ENCODE assay signal across 1 cellular context in genomic region chr1:196438324-196438723, GRCh38.
TF ChIP-seq lines count a peak whose summit lies in the region.

No MANE protein-coding gene starts in this region.

TF ChIP-seq in HepG2, 621 proteins besides CTCF, POLR2A, EP300 and RAD21 (continued from another document and continues in another):
- TF ChIP-seq, protein P1, sequence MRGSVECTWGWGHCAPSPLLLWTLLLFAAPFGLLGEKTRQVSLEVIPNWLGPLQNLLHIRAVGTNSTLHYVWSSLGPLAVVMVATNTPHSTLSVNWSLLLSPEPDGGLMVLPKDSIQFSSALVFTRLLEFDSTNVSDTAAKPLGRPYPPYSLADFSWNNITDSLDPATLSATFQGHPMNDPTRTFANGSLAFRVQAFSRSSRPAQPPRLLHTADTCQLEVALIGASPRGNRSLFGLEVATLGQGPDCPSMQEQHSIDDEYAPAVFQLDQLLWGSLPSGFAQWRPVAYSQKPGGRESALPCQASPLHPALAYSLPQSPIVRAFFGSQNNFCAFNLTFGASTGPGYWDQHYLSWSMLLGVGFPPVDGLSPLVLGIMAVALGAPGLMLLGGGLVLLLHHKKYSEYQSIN (CRISPR knock-in tag; IDR thresholded peaks at IDR 0.05; ENCODE audit: borderline replicate concordance), result no peak
- TF ChIP-seq ZNF432 (CRISPR knock-in tag; IDR thresholded peaks at IDR 0.05; ENCODE audit: borderline replicate concordance) (no peak), NFRKB (IDR thresholded peaks at IDR 0.05) (no peak), ZNF816 (CRISPR knock-in tag; IDR thresholded peaks at IDR 0.05; ENCODE audit: borderline replicate concordance) (peak; percentile 49; the same call in 1 of the 2 replicates), ZNF282 (IDR thresholded peaks at IDR 0.05; ENCODE audit: partially characterized antibody) (no peak), E2F1 (CRISPR knock-in tag; IDR thresholded peaks at IDR 0.05) (no peak), ZNF563 (CRISPR knock-in tag; IDR thresholded peaks at IDR 0.05) (no peak), KAT7 (CRISPR knock-in tag; IDR thresholded peaks at IDR 0.05; ENCODE audit: borderline replicate concordance) (0 out of 2 replicates have a peak, but pooled peaks have one; percentile 67), MED8 (CRISPR knock-in tag; IDR thresholded peaks at IDR 0.05; ENCODE audit: insufficient replicate concordance) (no peak), ZNF792 (CRISPR knock-in tag; IDR thresholded peaks at IDR 0.05) (no peak), HNRNPK (IDR thresholded peaks at IDR 0.05; ENCODE audit: low read depth, low read length, poor library complexity, severe bottlenecking) (no peak), ZNF710 (CRISPR knock-in tag; IDR thresholded peaks at IDR 0.05; ENCODE audit: borderline replicate concordance) (no peak), ZC3H13 (CRISPR knock-in tag; IDR thresholded peaks at IDR 0.05) (no peak), ZNF609 (CRISPR knock-in tag; IDR thresholded peaks at IDR 0.05; ENCODE audit: borderline replicate concordance) (peak; percentile 91), ZBTB25 (CRISPR knock-in tag; IDR thresholded peaks at IDR 0.05) (peak; percentile 64; the same call in 1 of the 2 replicates), SNRNP70 (IDR thresholded peaks at IDR 0.05; ENCODE audit: low read depth, low read length) (no peak), ZNF264 (CRISPR knock-in tag; IDR thresholded peaks at IDR 0.05) (no peak), ZNF644 (CRISPR knock-in tag; IDR thresholded peaks at IDR 0.05; ENCODE audit: low read depth) (peak; percentile 95), ZNF296 (CRISPR knock-in tag; conservative IDR thresholded peaks at IDR 0.05) (no peak), SIN3A (IDR thresholded peaks at IDR 0.05; ENCODE audit: borderline replicate concordance, low read depth, low read length) (no peak), GATAD1 (CRISPR knock-in tag; IDR thresholded peaks at IDR 0.05) (no peak), PCBP1 (IDR thresholded peaks at IDR 0.05; ENCODE audit: borderline replicate concordance, low read depth, low read length) (no peak), HHEX (CRISPR knock-in tag; IDR thresholded peaks at IDR 0.05) (peak; percentile 77; the same call in 1 of the 2 replicates), KMT2A (CRISPR knock-in tag; IDR thresholded peaks at IDR 0.05) (no peak), ZNF660 (CRISPR knock-in tag; IDR thresholded peaks at IDR 0.05; ENCODE audit: borderline replicate concordance, low read depth) (no peak), ZNF24 (IDR thresholded peaks at IDR 0.05) (no peak), KMT2B (CRISPR knock-in tag; IDR thresholded peaks at IDR 0.05) (no peak), ZNF558 (CRISPR knock-in tag; IDR thresholded peaks at IDR 0.05; ENCODE audit: borderline replicate concordance) (no peak), JARID2 (CRISPR knock-in tag; IDR thresholded peaks at IDR 0.05; ENCODE audit: insufficient replicate concordance) (no peak), HNRNPUL1 (IDR thresholded peaks at IDR 0.05; ENCODE audit: low read depth, low read length) (peak; percentile 51; the same call in 1 of the 2 replicates), FOXA3 (CRISPR knock-in tag; IDR thresholded peaks at IDR 0.05) (peak; percentile 93), PHF8 (CRISPR knock-in tag; IDR thresholded peaks at IDR 0.05) (no peak), PHB2 (IDR thresholded peaks at IDR 0.05; ENCODE audit: partially characterized antibody) (no peak), KLF12 (CRISPR knock-in tag; IDR thresholded peaks at IDR 0.05; ENCODE audit: borderline replicate concordance) (no peak), RCOR2 (CRISPR knock-in tag; IDR thresholded peaks at IDR 0.05) (peak; percentile 57; the same call in 1 of the 2 replicates)
- TF ChIP-seq, protein P2, sequence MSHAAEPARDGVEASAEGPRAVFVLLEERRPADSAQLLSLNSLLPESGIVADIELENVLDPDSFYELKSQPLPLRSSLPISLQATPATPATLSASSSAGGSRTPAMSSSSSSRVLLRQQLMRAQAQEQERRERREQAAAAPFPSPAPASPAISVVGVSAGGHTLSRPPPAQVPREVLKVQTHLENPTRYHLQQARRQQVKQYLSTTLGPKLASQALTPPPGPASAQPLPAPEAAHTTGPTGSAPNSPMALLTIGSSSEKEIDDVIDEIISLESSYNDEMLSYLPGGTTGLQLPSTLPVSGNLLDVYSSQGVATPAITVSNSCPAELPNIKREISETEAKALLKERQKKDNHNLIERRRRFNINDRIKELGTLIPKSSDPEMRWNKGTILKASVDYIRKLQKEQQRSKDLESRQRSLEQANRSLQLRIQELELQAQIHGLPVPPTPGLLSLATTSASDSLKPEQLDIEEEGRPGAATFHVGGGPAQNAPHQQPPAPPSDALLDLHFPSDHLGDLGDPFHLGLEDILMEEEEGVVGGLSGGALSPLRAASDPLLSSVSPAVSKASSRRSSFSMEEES (CRISPR knock-in tag; IDR thresholded peaks at IDR 0.05), result peak; percentile 53; the same call in 1 of the 2 replicates
- TF ChIP-seq, protein P3, sequence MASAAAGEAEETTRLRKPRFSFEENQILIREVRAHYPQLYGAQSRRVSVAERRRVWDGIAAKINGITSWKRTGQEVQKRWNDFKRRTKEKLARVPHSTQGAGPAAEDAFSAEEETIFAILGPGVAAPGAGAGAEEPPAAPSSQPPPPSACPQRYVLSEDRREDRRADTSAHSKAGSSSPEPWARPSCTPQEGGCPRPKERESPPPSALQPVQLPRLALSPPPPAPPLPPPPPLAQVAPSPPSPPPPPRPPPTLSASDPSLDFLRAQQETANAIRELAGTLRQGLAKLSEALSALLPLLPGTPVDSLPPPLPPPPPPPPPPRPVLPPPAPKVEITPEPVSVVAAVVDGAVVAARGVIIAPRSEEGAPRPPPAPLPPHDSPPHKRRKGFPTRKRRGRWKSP (CRISPR knock-in tag; IDR thresholded peaks at IDR 0.05), result no peak; the same call in 1 of the 2 replicates
- TF ChIP-seq, protein P4, sequence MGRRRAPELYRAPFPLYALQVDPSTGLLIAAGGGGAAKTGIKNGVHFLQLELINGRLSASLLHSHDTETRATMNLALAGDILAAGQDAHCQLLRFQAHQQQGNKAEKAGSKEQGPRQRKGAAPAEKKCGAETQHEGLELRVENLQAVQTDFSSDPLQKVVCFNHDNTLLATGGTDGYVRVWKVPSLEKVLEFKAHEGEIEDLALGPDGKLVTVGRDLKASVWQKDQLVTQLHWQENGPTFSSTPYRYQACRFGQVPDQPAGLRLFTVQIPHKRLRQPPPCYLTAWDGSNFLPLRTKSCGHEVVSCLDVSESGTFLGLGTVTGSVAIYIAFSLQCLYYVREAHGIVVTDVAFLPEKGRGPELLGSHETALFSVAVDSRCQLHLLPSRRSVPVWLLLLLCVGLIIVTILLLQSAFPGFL (CRISPR knock-in tag; IDR thresholded peaks at IDR 0.05), result no peak
- TF ChIP-seq, protein P5, sequence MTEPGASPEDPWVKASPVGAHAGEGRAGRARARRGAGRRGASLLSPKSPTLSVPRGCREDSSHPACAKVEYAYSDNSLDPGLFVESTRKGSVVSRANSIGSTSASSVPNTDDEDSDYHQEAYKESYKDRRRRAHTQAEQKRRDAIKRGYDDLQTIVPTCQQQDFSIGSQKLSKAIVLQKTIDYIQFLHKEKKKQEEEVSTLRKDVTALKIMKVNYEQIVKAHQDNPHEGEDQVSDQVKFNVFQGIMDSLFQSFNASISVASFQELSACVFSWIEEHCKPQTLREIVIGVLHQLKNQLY (CRISPR knock-in tag; IDR thresholded peaks at IDR 0.05), result 0 out of 2 replicates have a peak, but pooled peaks have one; percentile 29
- TF ChIP-seq, protein P6, sequence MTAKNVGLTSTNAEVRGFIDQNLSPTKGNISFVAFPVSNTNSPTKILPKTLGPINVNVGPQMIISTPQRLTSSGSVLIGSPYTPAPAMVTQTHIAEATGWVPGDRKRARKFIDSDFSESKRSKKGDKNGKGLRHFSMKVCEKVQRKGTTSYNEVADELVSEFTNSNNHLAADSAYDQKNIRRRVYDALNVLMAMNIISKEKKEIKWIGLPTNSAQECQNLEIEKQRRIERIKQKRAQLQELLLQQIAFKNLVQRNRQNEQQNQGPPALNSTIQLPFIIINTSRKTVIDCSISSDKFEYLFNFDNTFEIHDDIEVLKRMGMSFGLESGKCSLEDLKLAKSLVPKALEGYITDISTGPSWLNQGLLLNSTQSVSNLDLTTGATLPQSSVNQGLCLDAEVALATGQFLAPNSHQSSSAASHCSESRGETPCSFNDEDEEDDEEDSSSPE (CRISPR knock-in tag; IDR thresholded peaks at IDR 0.05), result no peak
- TF ChIP-seq, protein P7, sequence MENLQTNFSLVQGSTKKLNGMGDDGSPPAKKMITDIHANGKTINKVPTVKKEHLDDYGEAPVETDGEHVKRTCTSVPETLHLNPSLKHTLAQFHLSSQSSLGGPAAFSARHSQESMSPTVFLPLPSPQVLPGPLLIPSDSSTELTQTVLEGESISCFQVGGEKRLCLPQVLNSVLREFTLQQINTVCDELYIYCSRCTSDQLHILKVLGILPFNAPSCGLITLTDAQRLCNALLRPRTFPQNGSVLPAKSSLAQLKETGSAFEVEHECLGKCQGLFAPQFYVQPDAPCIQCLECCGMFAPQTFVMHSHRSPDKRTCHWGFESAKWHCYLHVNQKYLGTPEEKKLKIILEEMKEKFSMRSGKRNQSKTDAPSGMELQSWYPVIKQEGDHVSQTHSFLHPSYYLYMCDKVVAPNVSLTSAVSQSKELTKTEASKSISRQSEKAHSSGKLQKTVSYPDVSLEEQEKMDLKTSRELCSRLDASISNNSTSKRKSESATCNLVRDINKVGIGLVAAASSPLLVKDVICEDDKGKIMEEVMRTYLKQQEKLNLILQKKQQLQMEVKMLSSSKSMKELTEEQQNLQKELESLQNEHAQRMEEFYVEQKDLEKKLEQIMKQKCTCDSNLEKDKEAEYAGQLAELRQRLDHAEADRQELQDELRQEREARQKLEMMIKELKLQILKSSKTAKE (CRISPR knock-in tag; IDR thresholded peaks at IDR 0.05; ENCODE audit: borderline replicate concordance), result no peak; the same call in 1 of the 2 replicates
